In genomic region chr7:152463714-152464311, GRCh38 we compare ENCODE assay signal across 8 cellular contexts. TPM values are rescaled to one million over a fixed set of nuclear protein-coding genes. Genes with fewer than 3 reads are reported as not detected.
A peak's percentile ranks its signal among the peaks of the same experiment; 100 is the strongest.
DNase-seq lines count a peak whose midpoint lies in the region; ATAC-seq and TF ChIP-seq lines count a peak whose summit lies in the region.

No MANE protein-coding gene starts in this region.

- POLR2A ChIA-PET in GM10248 (lab: Yijun Ruan, JAX) (interaction anchor here (0.6 to 1.0 kb wide), 2 partner anchors 30 to 117 kb away, joined by 3 read pairs; no protein-coding TSS in a partner anchor), SK-N-SH (lab: Yijun Ruan, JAX) (interaction anchor here (0.6 to 1.6 kb wide), 8 partner anchors 22 to 1407 kb away, joined by 3 to 8 read pairs (median 4); partner anchors contain the start of gene XRCC2)

- no peaks in the 10 kb centered on the region for H3K27me3 Mint-ChIP-seq in activated naive CD8-positive, alpha-beta T cell
- H3K27me3 Mint-ChIP-seq in glutamatergic neuron (ENCODE audit: unreplicated experiment) = peaks cover 4% of the 10 kb centered on the region

- ATAC-seq in HG02610 (IDR thresholded peaks at IDR 0.05; ENCODE audit: unreplicated experiment) = peak; percentile 92
- peak; percentile 95 for ATAC-seq in thoracic aorta (ENCODE audit: insufficient number of reproducible peaks, low FRiP score, low read depth)

- H3K4me1 ChIP-seq in SK-N-SH (ENCODE audit: control insufficient read depth in 1 of 2, insufficient read depth in 2 of 2, low read depth in 1 of 2, low read length in 1 of 2) (peaks cover 0 to 13% of the 10 kb centered on the region in 2 experiments; a peak in 2 of 4 replicates), osteoblast (ENCODE audit: insufficient read depth, low read length) (peaks cover 11% of the 10 kb centered on the region), thoracic aorta (ENCODE audit: control insufficient read depth in 1 of 2, low read depth in 2 of 2) (peaks cover 11 to 14% of the 10 kb centered on the region in 2 donors)

- no peak for TF ChIP-seq CTCF in GM10248 (IDR thresholded peaks at IDR 0.05; ENCODE audit: control extremely low read depth, extremely low read depth, low read depth, missing control alignments)
- TF ChIP-seq CTCF in SK-N-SH (IDR thresholded peaks at IDR 0.05) = no peak
- TF ChIP-seq CTCF in glutamatergic neuron (IDR thresholded peaks at IDR 0.05; ENCODE audit: partially characterized antibody, unreplicated experiment) = no peak
- TF ChIP-seq CTCF in osteoblast (IDR thresholded peaks at IDR 0.05; ENCODE audit: extremely low read depth, low read depth, low read length) = no peak
- TF ChIP-seq CTCF in thoracic aorta (IDR thresholded peaks at IDR 0.05) = no peak

- CTCF ChIA-PET in GM10248 (lab: Yijun Ruan, JAX) = interaction anchor here (1.3 to 1.5 kb wide), 2 partner anchors 21 to 243 kb away, joined by 3 read pairs; no protein-coding TSS in a partner anchor
- CTCF ChIA-PET in SK-N-SH (lab: Yijun Ruan, JAX) = interaction anchor here (0.6 to 3.3 kb wide), 4 partner anchors 30 to 243 kb away, joined by 3 to 12 read pairs (median 4); no protein-coding TSS in a partner anchor

- H3K36me3 ChIP-seq in SK-N-SH (replicated peaks in 1 of 2; ENCODE audit: control insufficient read depth in 1 of 2, insufficient read depth in 2 of 2, low read length in 1 of 2) = no peaks in the 10 kb centered on the region
- no peaks in the 10 kb centered on the region for H3K36me3 ChIP-seq in osteoblast (ENCODE audit: insufficient read depth, low read length)
- H3K36me3 ChIP-seq in thoracic aorta = no peaks in the 10 kb centered on the region

- 2% methylated on average over 43 of the region's 70 CpGs for WGBS in SK-N-SH (ENCODE audit: low lambda C conversion rate)

- peak overlapping the region; percentile 76 to 93 for H3K4me3 ChIP-seq in SK-N-SH (ENCODE audit: low read depth in 2 of 2, low read length in 1 of 2)
- H3K4me3 ChIP-seq in osteoblast (ENCODE audit: insufficient read depth, low read length) = peak overlapping the region; percentile 87
- H3K4me3 ChIP-seq in thoracic aorta = peak overlapping the region; percentile 100

- no peaks in the 10 kb centered on the region for H3K27me3 ChIP-seq in SK-N-SH (ENCODE audit: insufficient read depth)
- H3K27me3 ChIP-seq in osteoblast (ENCODE audit: insufficient read depth, low read length) = no peaks in the 10 kb centered on the region
- H3K27me3 ChIP-seq in thoracic aorta (replicated peaks; ENCODE audit: insufficient read depth) = no peaks in the 10 kb centered on the region

- no peaks in the 10 kb centered on the region for H3K9me3 ChIP-seq in SK-N-SH
- H3K9me3 ChIP-seq in osteoblast (ENCODE audit: low read depth, low read length) = no peaks in the 10 kb centered on the region
- H3K9me3 ChIP-seq in thoracic aorta = no peaks in the 10 kb centered on the region

- DNase-seq in GM10248 (ENCODE audit: extremely low spot score) (peak; percentile 99), NCI-H1092 (lab: John Stamatoyannopoulos, UW) (peak; percentile 100), SK-N-SH (peak; percentile 100), glutamatergic neuron (peak; percentile 100), osteoblast (ENCODE audit: insufficient read length, low spot score, missing footprints) (peak; percentile 100), thoracic aorta (ENCODE audit: low spot score) (peak; percentile 98)

- H3K9ac ChIP-seq in SK-N-SH = peak overlapping the region; percentile 90

- TF ChIP-seq RAD21 in SK-N-SH (IDR thresholded peaks at IDR 0.05; ENCODE audit: low read length) = peak; percentile 18; the same call in 1 of the 2 replicates

- no peaks in the 10 kb centered on the region for H3K9me3 Mint-ChIP-seq in activated naive CD8-positive, alpha-beta T cell (ENCODE audit: low read depth)
- peaks cover 15% of the 10 kb centered on the region for H3K9me3 Mint-ChIP-seq in glutamatergic neuron (ENCODE audit: unreplicated experiment)

- peaks cover 8% of the 10 kb centered on the region for H3F3A ChIP-seq in SK-N-SH (replicated peaks; ENCODE audit: insufficient read depth)

- no peaks in the 10 kb centered on the region for H3K79me2 ChIP-seq in SK-N-SH (ENCODE audit: insufficient read depth)
- H3K79me2 ChIP-seq in osteoblast (ENCODE audit: insufficient read depth, low read length) = no peaks in the 10 kb centered on the region

- peak; percentile 49 to 73; a peak in 2 of 4 replicates for TF ChIP-seq EP300 in SK-N-SH (IDR thresholded peaks at IDR 0.05; ENCODE audit: borderline replicate concordance in 1 of 2, low read depth in 1 of 2, low read length in 1 of 2)

- peaks cover 6% of the 10 kb centered on the region for H3K4me1 Mint-ChIP-seq in activated naive CD8-positive, alpha-beta T cell (ENCODE audit: low read depth)
- H3K4me1 Mint-ChIP-seq in glutamatergic neuron (ENCODE audit: low read depth, unreplicated experiment) = peaks cover 14% of the 10 kb centered on the region

- no peaks in the 10 kb centered on the region for H3K9me2 ChIP-seq in SK-N-SH

- H3K27ac Mint-ChIP-seq in activated naive CD8-positive, alpha-beta T cell = no peak overlapping the region
- H3K27ac Mint-ChIP-seq in glutamatergic neuron (ENCODE audit: unreplicated experiment) = no peak overlapping the region

- H3K27ac ChIP-seq in SK-N-SH (ENCODE audit: low read depth in 2 of 2, low read length in 1 of 2) = peak overlapping the region; percentile 94 to 95
- H3K27ac ChIP-seq in osteoblast (ENCODE audit: low read depth, low read length) = peak overlapping the region; percentile 74
- peak overlapping the region; percentile 99 to 100 for H3K27ac ChIP-seq in thoracic aorta

- H4K20me1 ChIP-seq in SK-N-SH (ENCODE audit: insufficient read depth) = no peaks in the 10 kb centered on the region
- no peaks in the 10 kb centered on the region for H4K20me1 ChIP-seq in osteoblast (ENCODE audit: insufficient read depth, low read length)

- H2AFZ ChIP-seq in SK-N-SH (ENCODE audit: low read depth) (peak overlapping the region; percentile 96), osteoblast (ENCODE audit: low read length) (peak overlapping the region; percentile 82)

- H3K36me3 Mint-ChIP-seq in activated naive CD8-positive, alpha-beta T cell = no peaks in the 10 kb centered on the region
- H3K36me3 Mint-ChIP-seq in glutamatergic neuron (ENCODE audit: unreplicated experiment) = no peaks in the 10 kb centered on the region

- H3K4me2 ChIP-seq in SK-N-SH (peak overlapping the region; percentile 95), osteoblast (ENCODE audit: insufficient read depth, low read length) (peak overlapping the region; percentile 95)

- H3K4me3 Mint-ChIP-seq in activated naive CD8-positive, alpha-beta T cell = peak overlapping the region; percentile 93
- H3K4me3 Mint-ChIP-seq in glutamatergic neuron (ENCODE audit: unreplicated experiment) = no peak overlapping the region

TF ChIP-seq in SK-N-SH, 30 proteins besides CTCF, POLR2A, EP300 and RAD21 (continues in another document):
- no peak for TF ChIP-seq FOXM1 (IDR thresholded peaks at IDR 0.05; ENCODE audit: low read depth)
- peak; percentile 70 for TF ChIP-seq GABPA (IDR thresholded peaks at IDR 0.05; ENCODE audit: low read depth)
- TF ChIP-seq MEF2A (IDR thresholded peaks at IDR 0.05; ENCODE audit: borderline replicate concordance, low read depth) = no peak
- no peak for TF ChIP-seq ZBTB33 (IDR thresholded peaks at IDR 0.05; ENCODE audit: borderline replicate concordance, low read depth)
- no peak; the same call in 1 of the 2 replicates for TF ChIP-seq SMC3 (IDR thresholded peaks at IDR 0.05; ENCODE audit: low read depth, low read length)
- TF ChIP-seq MAX (IDR thresholded peaks at IDR 0.05; ENCODE audit: low read depth) = peak; percentile 52; the same call in 1 of the 2 replicates
- TF ChIP-seq PBX3 (IDR thresholded peaks at IDR 0.05) = peak; percentile 98
- peak; percentile 92 for TF ChIP-seq MXI1 (IDR thresholded peaks at IDR 0.05; ENCODE audit: low read depth, low read length)
- TF ChIP-seq FOXJ3 (CRISPR knock-in tag; IDR thresholded peaks at IDR 0.05) = no peak
- TF ChIP-seq CHD2 (IDR thresholded peaks at IDR 0.05; ENCODE audit: low read length, partially characterized antibody) = peak; percentile 96
- peak; percentile 97 for TF ChIP-seq ELF1 (IDR thresholded peaks at IDR 0.05)
- TF ChIP-seq TCF12 (IDR thresholded peaks at IDR 0.05) = peak; percentile 46; the same call in 1 of the 2 replicates
- TF ChIP-seq TAF1 (IDR thresholded peaks at IDR 0.05; ENCODE audit: borderline replicate concordance, low read depth, low read length) = peak; percentile 60; the same call in 1 of the 2 replicates

RNA-seq across cellular contexts. Expression of gene KMT2C, which starts 28.0 kb away (rescaled TPM):
- 8.0 and 9.7 TPM in 2 replicates for polyA plus RNA-seq in SK-N-SH (2012; rRNA removed)
- polyA plus RNA-seq in SK-N-SH (2012; cell fraction: cytosol; rRNA removed) = 7.1 and 8.4 TPM in 2 replicates
- polyA plus RNA-seq in SK-N-SH (2012; cell fraction: nucleus; rRNA removed) = 14.7 and 25.2 TPM in 2 replicates
- total RNA-seq in glutamatergic neuron (ENCODE audit: unreplicated experiment) (136 TPM), osteoblast (36.2 and 43.0 TPM in 2 replicates), thoracic aorta (100 to 1,000 TPM in 1 of 2 donors, 10 to 100 TPM in 1; 70.0 to 110 TPM)

Comparison
In these comparisons a context has a peak if more than half of its experiments do, and no peak if none do; other contexts are left out.
1. Peak in every context shown above with its lines: DNase-seq, ATAC-seq, H3K4me3 ChIP-seq and H3K27ac ChIP-seq.